In the genomic region with DNA sequence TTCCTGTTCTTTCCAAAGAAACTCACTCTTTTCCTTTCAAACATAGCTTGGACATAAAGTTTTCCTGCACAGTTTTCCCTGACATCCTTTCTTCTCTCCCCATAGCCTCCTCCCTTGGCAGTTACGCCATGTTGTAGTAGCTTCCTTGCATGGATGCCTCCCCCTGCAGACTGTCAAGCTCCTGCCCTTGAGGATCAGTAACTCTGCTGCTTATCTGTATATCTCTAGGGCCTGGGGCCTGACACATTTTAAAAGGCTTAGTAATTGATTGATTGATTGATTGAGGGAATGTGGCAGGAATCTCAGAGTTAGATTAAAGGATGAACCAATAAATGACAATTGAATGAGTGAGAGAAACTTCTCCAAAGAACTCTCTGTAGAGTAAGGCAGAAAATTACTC, we compare ENCODE assay signal across 1 cellular context.
TF ChIP-seq lines count a peak whose summit lies in the region.

No MANE protein-coding gene starts in this region.

TF ChIP-seq in WTC11, 78 proteins besides CTCF, POLR2A, EP300 and RAD21 (continued from another document):
- TF ChIP-seq JAZF1 (CRISPR knock-in tag; IDR thresholded peaks at IDR 0.05) = no peak
- no peak for TF ChIP-seq ZNF232 (CRISPR knock-in tag; IDR thresholded peaks at IDR 0.05)
- TF ChIP-seq, protein P1, sequence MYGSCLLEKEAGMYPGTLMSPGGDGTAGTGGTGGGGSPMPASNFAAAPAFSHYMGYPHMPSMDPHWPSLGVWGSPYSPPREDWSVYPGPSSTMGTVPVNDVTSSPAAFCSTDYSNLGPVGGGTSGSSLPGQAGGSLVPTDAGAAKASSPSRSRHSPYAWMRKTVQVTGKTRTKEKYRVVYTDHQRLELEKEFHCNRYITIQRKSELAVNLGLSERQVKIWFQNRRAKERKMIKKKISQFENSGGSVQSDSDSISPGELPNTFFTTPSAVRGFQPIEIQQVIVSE (CRISPR knock-in tag; IDR thresholded peaks at IDR 0.05; ENCODE audit: borderline replicate concordance) = no peak
- no peak for TF ChIP-seq ETV6 (CRISPR knock-in tag; IDR thresholded peaks at IDR 0.05)
- no peak for TF ChIP-seq TCF7 (CRISPR knock-in tag; IDR thresholded peaks at IDR 0.05; ENCODE audit: low read depth)
- no peak for TF ChIP-seq NFATC4 (CRISPR knock-in tag; IDR thresholded peaks at IDR 0.05)
- TF ChIP-seq ZMAT4 (CRISPR knock-in tag; IDR thresholded peaks at IDR 0.05) = no peak
- no peak for TF ChIP-seq ZNF121 (CRISPR knock-in tag; IDR thresholded peaks at IDR 0.05)
- no peak for TF ChIP-seq SOX15 (CRISPR knock-in tag; IDR thresholded peaks at IDR 0.05)
- no peak for TF ChIP-seq USF2 (CRISPR knock-in tag; IDR thresholded peaks at IDR 0.05)
- TF ChIP-seq ESRRA (CRISPR knock-in tag; IDR thresholded peaks at IDR 0.05; ENCODE audit: borderline replicate concordance) = no peak
- TF ChIP-seq GABPB1 (CRISPR knock-in tag; IDR thresholded peaks at IDR 0.05) = no peak
- TF ChIP-seq RORB (CRISPR knock-in tag; IDR thresholded peaks at IDR 0.05) = no peak
- no peak for TF ChIP-seq CREM (CRISPR knock-in tag; IDR thresholded peaks at IDR 0.05)
- TF ChIP-seq RELA (CRISPR knock-in tag; IDR thresholded peaks at IDR 0.05; ENCODE audit: borderline replicate concordance) = no peak
